ENCODE assay signal across 22 cellular contexts in the genomic region with DNA sequence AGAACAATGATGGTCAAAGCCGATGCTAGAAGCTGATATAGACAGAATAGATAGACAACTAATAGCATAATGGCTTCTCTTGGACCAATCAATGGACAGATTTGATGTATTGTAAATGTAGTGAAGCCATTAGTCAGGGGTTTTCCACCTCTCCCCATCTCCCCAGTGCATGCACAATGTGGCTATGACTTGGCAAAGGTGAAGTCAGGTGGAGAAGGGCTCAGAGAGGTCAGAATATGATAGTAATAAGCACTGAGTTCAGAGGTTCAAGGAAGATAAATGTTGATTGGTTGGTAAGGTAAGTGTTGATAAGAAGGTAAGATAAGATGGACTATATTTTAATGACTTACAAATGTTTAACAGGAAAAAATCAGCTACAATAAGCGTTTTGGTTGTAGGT. TPM values are rescaled to one million over a fixed set of nuclear protein-coding genes. Genes with fewer than 3 reads are reported as not detected.
"Had no signal": no experiment of that assay in that cellular context is flagged by ENCODE, and none has a peak within 500 bp of the region (broad histone marks: within the 10 kb centered on the region; RNA-seq: fewer than 3 reads in every experiment).

No MANE protein-coding gene starts in this region.

- H3K9me3 Mint-ChIP-seq: activated CD4-positive, alpha-beta memory T cell treated with anti-CD3 and anti-CD28 coated beads for 36 hours; activated T-helper 1 cell treated with anti-CD3 and anti-CD28 coated beads, Interleukin-12 subunit alpha, Interleukin-12 subunit beta, Interleukin-2, Interleukin-4 antibody, amounts not matched to agents 30 ng/mL and 10 ng/mL and 1 ng/mL, durations not matched to agents 14 hours and 24 hours and 36 hours; neural progenitor cell; stimulated activated effector memory CD8-positive, alpha-beta T cell treated with anti-CD3 and anti-CD28 coated beads, Interleukin-12 subunit alpha, Interleukin-12 subunit beta, amount 100 ng/mL, for 72 hours; T-helper 2 cell treated with Interferon-gamma antibody and Interleukin-4, amounts not matched to agents 5 μg/mL and 100 μg/mL, for 36 hours had no signal

- H3K27ac ChIP-seq: body of pancreas, epithelial cell of prostate, hepatocyte, lower lobe of right lung, neural progenitor cell, pancreas, right lobe of liver, thyroid gland had no signal

- H3K4me1 ChIP-seq: body of pancreas, lower lobe of right lung, pancreas, thyroid gland had no signal

- DNase-seq: activated CD4-positive, alpha-beta memory T cell treated with anti-CD3 and anti-CD28 coated beads for 36 hours; activated CD4-positive, alpha-beta T cell treated with anti-CD3 and anti-CD28 coated beads for 36 hours; activated naive CD4-positive, alpha-beta T cell; activated T-cell treated with anti-CD3 and anti-CD28 coated beads for 4 hours; body of pancreas; caudate nucleus; endodermal cell; foreskin fibroblast; lower lobe of right lung; pancreas; right lobe of liver; stimulated activated CD4-positive, alpha-beta T cell treated with anti-CD3 and anti-CD28 coated beads, Interleukin-4, amount 100 ng/mL, for 24 hours; thyroid gland had no signal

- H3K4me3 ChIP-seq: body of pancreas, hepatocyte, lower lobe of right lung, neural progenitor cell, pancreas, right lobe of liver, smooth muscle cell, thyroid gland had no signal

- H3K9me3 ChIP-seq: lower lobe of right lung, pancreas, right lobe of liver, thyroid gland had no signal

- H3K27ac Mint-ChIP-seq: activated CD4-positive, alpha-beta memory T cell treated with anti-CD3 and anti-CD28 coated beads for 36 hours; activated CD4-positive, alpha-beta T cell treated with anti-CD3 and anti-CD28 coated beads for 36 hours; activated T-helper 1 cell treated with anti-CD3 and anti-CD28 coated beads, Interleukin-12 subunit alpha, Interleukin-12 subunit beta, Interleukin-2, Interleukin-4 antibody, amounts not matched to agents 30 ng/mL and 10 ng/mL and 1 ng/mL, durations not matched to agents 14 hours and 24 hours and 36 hours; endodermal cell; mesothelial cell of epicardium; neural progenitor cell; stimulated activated effector memory CD8-positive, alpha-beta T cell treated with anti-CD3 and anti-CD28 coated beads, Interleukin-12 subunit alpha, Interleukin-12 subunit beta, amount 100 ng/mL, for 72 hours; T-helper 2 cell treated with Interferon-gamma antibody and Interleukin-4, amounts not matched to agents 5 μg/mL and 100 μg/mL, for 36 hours had no signal

- FAIRE-seq: pancreas, TTC549 had no signal

- H3K27me3 ChIP-seq: body of pancreas, hepatocyte, neural progenitor cell, pancreas, right lobe of liver, thyroid gland had no signal

- H3K4me1 Mint-ChIP-seq: activated CD4-positive, alpha-beta T cell treated with anti-CD3 and anti-CD28 coated beads for 36 hours; endodermal cell; stimulated activated effector memory CD8-positive, alpha-beta T cell treated with anti-CD3 and anti-CD28 coated beads, Interleukin-12 subunit alpha, Interleukin-12 subunit beta, amount 100 ng/mL, for 72 hours had no signal

- H3K4me3 Mint-ChIP-seq: activated CD4-positive, alpha-beta memory T cell treated with anti-CD3 and anti-CD28 coated beads for 36 hours; activated CD4-positive, alpha-beta T cell treated with anti-CD3 and anti-CD28 coated beads for 36 hours; activated T-helper 1 cell treated with anti-CD3 and anti-CD28 coated beads, Interleukin-12 subunit alpha, Interleukin-12 subunit beta, Interleukin-2, Interleukin-4 antibody, amounts not matched to agents 30 ng/mL and 10 ng/mL and 1 ng/mL, durations not matched to agents 14 hours and 24 hours and 36 hours; endodermal cell; mesothelial cell of epicardium; neural progenitor cell; stimulated activated effector memory CD8-positive, alpha-beta T cell treated with anti-CD3 and anti-CD28 coated beads, Interleukin-12 subunit alpha, Interleukin-12 subunit beta, amount 100 ng/mL, for 72 hours; T-helper 2 cell treated with Interferon-gamma antibody and Interleukin-4, amounts not matched to agents 5 μg/mL and 100 μg/mL, for 36 hours had no signal

- H3K36me3 Mint-ChIP-seq: activated CD4-positive, alpha-beta memory T cell treated with anti-CD3 and anti-CD28 coated beads for 36 hours; neural progenitor cell; stimulated activated effector memory CD8-positive, alpha-beta T cell treated with anti-CD3 and anti-CD28 coated beads, Interleukin-12 subunit alpha, Interleukin-12 subunit beta, amount 100 ng/mL, for 72 hours had no signal

- H3K9ac ChIP-seq: neural progenitor cell had no signal

- H3K36me3 ChIP-seq: lower lobe of right lung, neural progenitor cell, pancreas, thyroid gland had no signal

- H3K4me2 ChIP-seq: hepatocyte, neural progenitor cell, smooth muscle cell had no signal

RNA-seq across cellular contexts. Expression of a gene that starts 28.5 kb away (rescaled TPM):
- total RNA-seq: activated CD4-positive, alpha-beta memory T cell treated with anti-CD3 and anti-CD28 coated beads for 36 hours; activated CD4-positive, alpha-beta T cell treated with anti-CD3 and anti-CD28 coated beads for 36 hours; activated T-helper 1 cell treated with anti-CD3 and anti-CD28 coated beads, Interleukin-12 subunit alpha, Interleukin-12 subunit beta, Interleukin-2, Interleukin-4 antibody, amounts not matched to agents 30 ng/mL and 10 ng/mL and 1 ng/mL, durations not matched to agents 14 hours and 24 hours and 36 hours; endodermal cell had no signal
